In genomic region chr13:28358673-28359072, GRCh38 we compare ENCODE assay signal across 13 cellular contexts.
"Had no signal": no experiment of that assay in that cellular context is flagged by ENCODE, and none has a peak within 500 bp of the region (broad histone marks: within the 10 kb centered on the region; RNA-seq: fewer than 3 reads in every experiment).

No MANE protein-coding gene starts in this region.

- H3K9me3 ChIP-seq: gastroesophageal sphincter, neutrophil, thoracic aorta had no signal

- H3K27ac ChIP-seq: gastroesophageal sphincter, neutrophil, thoracic aorta had no signal

- ATAC-seq: gastroesophageal sphincter, left colon had no signal

- H3K27me3 ChIP-seq: gastroesophageal sphincter had no signal

- H3K27ac Mint-ChIP-seq: endodermal cell; stimulated activated effector memory CD8-positive, alpha-beta T cell treated with anti-CD3 and anti-CD28 coated beads, Interleukin-12 subunit alpha, Interleukin-12 subunit beta, amount 100 ng/mL, for 72 hours had no signal

- FAIRE-seq: astrocyte, islet of Langerhans had no signal

- DNase-seq: activated naive CD4-positive, alpha-beta T cell; dorsolateral prefrontal cortex; endodermal cell; heart right ventricle; left colon; retina had no signal

- H3K4me3 ChIP-seq: dorsolateral prefrontal cortex, gastroesophageal sphincter, heart right ventricle, lung, thoracic aorta had no signal

- H3K36me3 Mint-ChIP-seq: stimulated activated effector memory CD8-positive, alpha-beta T cell treated with anti-CD3 and anti-CD28 coated beads, Interleukin-12 subunit alpha, Interleukin-12 subunit beta, amount 100 ng/mL, for 72 hours had no signal

- H3K4me3 Mint-ChIP-seq: endodermal cell had no signal

- H3K4me1 ChIP-seq: gastroesophageal sphincter had no signal

- H3K9me3 Mint-ChIP-seq: endodermal cell; stimulated activated effector memory CD8-positive, alpha-beta T cell treated with anti-CD3 and anti-CD28 coated beads, Interleukin-12 subunit alpha, Interleukin-12 subunit beta, amount 100 ng/mL, for 72 hours had no signal

- H3K36me3 ChIP-seq: gastroesophageal sphincter, neutrophil, thoracic aorta had no signal
